Comparison of ENCODE assay signal across 1 cellular context in the genomic region with DNA sequence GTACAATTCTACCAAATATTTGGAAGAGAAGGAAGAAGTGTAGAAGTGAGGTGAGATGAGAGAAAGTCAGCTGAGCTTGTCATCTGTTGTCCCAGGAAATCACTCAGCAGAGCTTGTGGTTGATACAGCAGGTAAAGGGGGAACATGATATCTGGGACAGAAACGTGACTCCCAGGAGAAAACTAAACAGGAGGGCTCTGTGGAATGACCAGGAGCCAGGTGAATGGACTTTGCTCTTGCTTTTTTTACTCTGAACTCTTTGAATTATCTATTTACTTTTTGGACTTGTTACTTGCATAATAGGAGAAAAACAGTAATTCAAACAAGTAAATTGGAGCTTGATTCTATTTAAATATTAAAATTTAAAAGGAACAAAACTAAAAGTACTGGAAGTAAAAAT.
TF ChIP-seq lines count a peak whose summit lies in the region.

No MANE protein-coding gene starts in this region.

TF ChIP-seq in HepG2, 621 proteins besides CTCF, POLR2A, EP300 and RAD21 (continued from another document and continues in another):
- TF ChIP-seq IRF1 (CRISPR knock-in tag; IDR thresholded peaks at IDR 0.05; ENCODE audit: low read depth) (no peak), JDP2 (CRISPR knock-in tag; IDR thresholded peaks at IDR 0.05; ENCODE audit: borderline replicate concordance) (no peak), ZNF468 (CRISPR knock-in tag; IDR thresholded peaks at IDR 0.05) (no peak), REXO4 (CRISPR knock-in tag; IDR thresholded peaks at IDR 0.05; ENCODE audit: borderline replicate concordance) (no peak), ARNT2 (CRISPR knock-in tag; IDR thresholded peaks at IDR 0.05; ENCODE audit: low read depth) (no peak), GMEB1 (CRISPR knock-in tag; IDR thresholded peaks at IDR 0.05; ENCODE audit: borderline replicate concordance) (no peak), ZNF589 (CRISPR knock-in tag; conservative IDR thresholded peaks at IDR 0.05) (no peak), RAD51 (IDR thresholded peaks at IDR 0.05; ENCODE audit: borderline replicate concordance) (no peak), ZKSCAN8 (CRISPR knock-in tag; IDR thresholded peaks at IDR 0.05; ENCODE audit: borderline replicate concordance) (no peak), ISL2 (CRISPR knock-in tag; IDR thresholded peaks at IDR 0.05) (peak; percentile 50; the same call in 1 of the 2 replicates), ZNF609 (CRISPR knock-in tag; IDR thresholded peaks at IDR 0.05; ENCODE audit: borderline replicate concordance) (no peak), ATAD3A (CRISPR knock-in tag; IDR thresholded peaks at IDR 0.05) (no peak), GMEB2 (CRISPR knock-in tag; IDR thresholded peaks at IDR 0.05; ENCODE audit: low read depth) (no peak), ZNF235 (CRISPR knock-in tag; IDR thresholded peaks at IDR 0.05; ENCODE audit: borderline replicate concordance) (no peak), SRSF1 (optimal IDR thresholded peaks at IDR 0.05; ENCODE audit: low read depth, low read length) (no peak), RFXAP (CRISPR knock-in tag; IDR thresholded peaks at IDR 0.05; ENCODE audit: borderline replicate concordance) (no peak), MATR3 (CRISPR knock-in tag; IDR thresholded peaks at IDR 0.05) (no peak), ZNF800 (CRISPR knock-in tag; IDR thresholded peaks at IDR 0.05) (no peak), THYN1 (CRISPR knock-in tag; IDR thresholded peaks at IDR 0.05; ENCODE audit: borderline replicate concordance, low read depth) (no peak), FOXA3 (CRISPR knock-in tag; IDR thresholded peaks at IDR 0.05) (peak; percentile 54; the same call in 1 of the 2 replicates), ZC3H4 (CRISPR knock-in tag; IDR thresholded peaks at IDR 0.05; ENCODE audit: borderline replicate concordance) (no peak), ZNF770 (CRISPR knock-in tag; IDR thresholded peaks at IDR 0.05) (no peak), ZNF678 (CRISPR knock-in tag; IDR thresholded peaks at IDR 0.05) (no peak), ZBTB14 (CRISPR knock-in tag; IDR thresholded peaks at IDR 0.05) (no peak), KLF11 (CRISPR knock-in tag; IDR thresholded peaks at IDR 0.05) (no peak), FOXO1 (CRISPR knock-in tag; IDR thresholded peaks at IDR 0.05) (no peak), HIVEP1 (CRISPR knock-in tag; IDR thresholded peaks at IDR 0.05) (no peak), JUNB (CRISPR knock-in tag; IDR thresholded peaks at IDR 0.05; ENCODE audit: borderline replicate concordance) (no peak), ZNF790 (CRISPR knock-in tag; IDR thresholded peaks at IDR 0.05; ENCODE audit: borderline replicate concordance) (no peak), ZNF432 (CRISPR knock-in tag; IDR thresholded peaks at IDR 0.05; ENCODE audit: borderline replicate concordance) (no peak), ZSCAN21 (CRISPR knock-in tag; IDR thresholded peaks at IDR 0.05; ENCODE audit: borderline replicate concordance) (no peak), ZNF562 (CRISPR knock-in tag; IDR thresholded peaks at IDR 0.05; ENCODE audit: borderline replicate concordance) (no peak), TEAD3 (CRISPR knock-in tag; optimal IDR thresholded peaks at IDR 0.05; ENCODE audit: borderline replicate concordance) (peak; percentile 62), HMGXB4 (CRISPR knock-in tag; IDR thresholded peaks at IDR 0.05; ENCODE audit: borderline replicate concordance in 1 of 2, low read depth in 1 of 2) (no peak), SIX4 (CRISPR knock-in tag; IDR thresholded peaks at IDR 0.05) (peak; percentile 71; the same call in 1 of the 2 replicates)
- TF ChIP-seq, protein P1, sequence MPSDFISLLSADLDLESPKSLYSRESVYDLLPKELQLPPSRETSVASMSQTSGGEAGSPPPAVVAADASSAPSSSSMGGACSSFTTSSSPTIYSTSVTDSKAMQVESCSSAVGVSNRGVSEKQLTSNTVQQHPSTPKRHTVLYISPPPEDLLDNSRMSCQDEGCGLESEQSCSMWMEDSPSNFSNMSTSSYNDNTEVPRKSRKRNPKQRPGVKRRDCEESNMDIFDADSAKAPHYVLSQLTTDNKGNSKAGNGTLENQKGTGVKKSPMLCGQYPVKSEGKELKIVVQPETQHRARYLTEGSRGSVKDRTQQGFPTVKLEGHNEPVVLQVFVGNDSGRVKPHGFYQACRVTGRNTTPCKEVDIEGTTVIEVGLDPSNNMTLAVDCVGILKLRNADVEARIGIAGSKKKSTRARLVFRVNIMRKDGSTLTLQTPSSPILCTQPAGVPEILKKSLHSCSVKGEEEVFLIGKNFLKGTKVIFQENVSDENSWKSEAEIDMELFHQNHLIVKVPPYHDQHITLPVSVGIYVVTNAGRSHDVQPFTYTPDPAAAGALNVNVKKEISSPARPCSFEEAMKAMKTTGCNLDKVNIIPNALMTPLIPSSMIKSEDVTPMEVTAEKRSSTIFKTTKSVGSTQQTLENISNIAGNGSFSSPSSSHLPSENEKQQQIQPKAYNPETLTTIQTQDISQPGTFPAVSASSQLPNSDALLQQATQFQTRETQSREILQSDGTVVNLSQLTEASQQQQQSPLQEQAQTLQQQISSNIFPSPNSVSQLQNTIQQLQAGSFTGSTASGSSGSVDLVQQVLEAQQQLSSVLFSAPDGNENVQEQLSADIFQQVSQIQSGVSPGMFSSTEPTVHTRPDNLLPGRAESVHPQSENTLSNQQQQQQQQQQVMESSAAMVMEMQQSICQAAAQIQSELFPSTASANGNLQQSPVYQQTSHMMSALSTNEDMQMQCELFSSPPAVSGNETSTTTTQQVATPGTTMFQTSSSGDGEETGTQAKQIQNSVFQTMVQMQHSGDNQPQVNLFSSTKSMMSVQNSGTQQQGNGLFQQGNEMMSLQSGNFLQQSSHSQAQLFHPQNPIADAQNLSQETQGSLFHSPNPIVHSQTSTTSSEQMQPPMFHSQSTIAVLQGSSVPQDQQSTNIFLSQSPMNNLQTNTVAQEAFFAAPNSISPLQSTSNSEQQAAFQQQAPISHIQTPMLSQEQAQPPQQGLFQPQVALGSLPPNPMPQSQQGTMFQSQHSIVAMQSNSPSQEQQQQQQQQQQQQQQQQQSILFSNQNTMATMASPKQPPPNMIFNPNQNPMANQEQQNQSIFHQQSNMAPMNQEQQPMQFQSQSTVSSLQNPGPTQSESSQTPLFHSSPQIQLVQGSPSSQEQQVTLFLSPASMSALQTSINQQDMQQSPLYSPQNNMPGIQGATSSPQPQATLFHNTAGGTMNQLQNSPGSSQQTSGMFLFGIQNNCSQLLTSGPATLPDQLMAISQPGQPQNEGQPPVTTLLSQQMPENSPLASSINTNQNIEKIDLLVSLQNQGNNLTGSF (CRISPR knock-in tag; IDR thresholded peaks at IDR 0.05), result no peak
